1 cellular context compared by ENCODE assay signal in the genomic region with DNA sequence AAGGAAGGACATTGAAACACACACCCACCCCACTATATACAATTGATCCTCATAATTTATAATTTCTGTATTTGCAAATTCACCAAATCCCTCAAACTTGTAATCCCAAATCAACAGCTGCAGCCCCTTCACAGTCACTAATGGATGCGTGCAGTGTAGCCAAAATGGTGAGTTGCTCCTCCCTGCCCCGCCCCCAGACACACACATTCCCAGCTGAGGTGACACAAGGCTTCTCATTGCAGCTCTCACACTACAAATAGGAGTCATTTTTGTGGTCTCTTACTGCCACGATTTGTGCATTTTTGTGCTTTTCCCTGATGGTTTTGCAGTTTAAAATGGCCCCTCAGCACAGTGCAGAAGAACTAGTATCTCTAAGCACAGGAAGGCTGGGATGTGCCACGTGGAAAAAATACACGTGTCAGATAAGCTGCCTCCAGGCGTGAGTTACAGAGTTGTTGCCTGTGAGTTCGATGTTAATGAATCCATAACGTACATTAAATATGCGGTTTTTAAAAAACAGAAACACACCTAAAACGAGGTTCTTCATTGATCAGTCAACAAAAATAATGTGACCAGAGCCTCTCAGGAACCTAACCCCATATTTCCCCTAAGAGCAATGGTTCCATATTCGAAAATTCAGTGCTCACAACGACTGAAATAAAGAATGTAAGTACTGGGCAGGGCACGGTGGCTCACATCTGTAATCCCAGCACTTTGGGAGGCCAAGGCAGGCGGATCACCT.
TF ChIP-seq lines count a peak whose summit lies in the region.

No MANE protein-coding gene starts in this region.

TF ChIP-seq in GM23338, 12 proteins besides CTCF, POLR2A, EP300 and RAD21:
- TF ChIP-seq, protein P1, sequence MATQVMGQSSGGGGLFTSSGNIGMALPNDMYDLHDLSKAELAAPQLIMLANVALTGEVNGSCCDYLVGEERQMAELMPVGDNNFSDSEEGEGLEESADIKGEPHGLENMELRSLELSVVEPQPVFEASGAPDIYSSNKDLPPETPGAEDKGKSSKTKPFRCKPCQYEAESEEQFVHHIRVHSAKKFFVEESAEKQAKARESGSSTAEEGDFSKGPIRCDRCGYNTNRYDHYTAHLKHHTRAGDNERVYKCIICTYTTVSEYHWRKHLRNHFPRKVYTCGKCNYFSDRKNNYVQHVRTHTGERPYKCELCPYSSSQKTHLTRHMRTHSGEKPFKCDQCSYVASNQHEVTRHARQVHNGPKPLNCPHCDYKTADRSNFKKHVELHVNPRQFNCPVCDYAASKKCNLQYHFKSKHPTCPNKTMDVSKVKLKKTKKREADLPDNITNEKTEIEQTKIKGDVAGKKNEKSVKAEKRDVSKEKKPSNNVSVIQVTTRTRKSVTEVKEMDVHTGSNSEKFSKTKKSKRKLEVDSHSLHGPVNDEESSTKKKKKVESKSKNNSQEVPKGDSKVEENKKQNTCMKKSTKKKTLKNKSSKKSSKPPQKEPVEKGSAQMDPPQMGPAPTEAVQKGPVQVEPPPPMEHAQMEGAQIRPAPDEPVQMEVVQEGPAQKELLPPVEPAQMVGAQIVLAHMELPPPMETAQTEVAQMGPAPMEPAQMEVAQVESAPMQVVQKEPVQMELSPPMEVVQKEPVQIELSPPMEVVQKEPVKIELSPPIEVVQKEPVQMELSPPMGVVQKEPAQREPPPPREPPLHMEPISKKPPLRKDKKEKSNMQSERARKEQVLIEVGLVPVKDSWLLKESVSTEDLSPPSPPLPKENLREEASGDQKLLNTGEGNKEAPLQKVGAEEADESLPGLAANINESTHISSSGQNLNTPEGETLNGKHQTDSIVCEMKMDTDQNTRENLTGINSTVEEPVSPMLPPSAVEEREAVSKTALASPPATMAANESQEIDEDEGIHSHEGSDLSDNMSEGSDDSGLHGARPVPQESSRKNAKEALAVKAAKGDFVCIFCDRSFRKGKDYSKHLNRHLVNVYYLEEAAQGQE (IDR thresholded peaks at IDR 0.05; ENCODE audit: unreplicated experiment) = no peak
- TF ChIP-seq STAT1 (IDR thresholded peaks at IDR 0.05; ENCODE audit: unreplicated experiment) (no peak), JUNB (IDR thresholded peaks at IDR 0.05; ENCODE audit: unreplicated experiment) (no peak), POLR2AphosphoS5 (IDR thresholded peaks at IDR 0.05; ENCODE audit: low read depth) (no peak), ZNF462 (CRISPR knock-in tag; IDR thresholded peaks at IDR 0.05) (no peak), NANOG (IDR thresholded peaks at IDR 0.05; ENCODE audit: borderline replicate concordance) (no peak), EZH2 (IDR thresholded peaks at IDR 0.05; ENCODE audit: low read depth, unreplicated experiment) (no peak), ETS1 (IDR thresholded peaks at IDR 0.05) (no peak), ZNF114 (CRISPR knock-in tag; IDR thresholded peaks at IDR 0.05) (no peak)
